13 cellular contexts compared by ENCODE assay signal in the genomic region with DNA sequence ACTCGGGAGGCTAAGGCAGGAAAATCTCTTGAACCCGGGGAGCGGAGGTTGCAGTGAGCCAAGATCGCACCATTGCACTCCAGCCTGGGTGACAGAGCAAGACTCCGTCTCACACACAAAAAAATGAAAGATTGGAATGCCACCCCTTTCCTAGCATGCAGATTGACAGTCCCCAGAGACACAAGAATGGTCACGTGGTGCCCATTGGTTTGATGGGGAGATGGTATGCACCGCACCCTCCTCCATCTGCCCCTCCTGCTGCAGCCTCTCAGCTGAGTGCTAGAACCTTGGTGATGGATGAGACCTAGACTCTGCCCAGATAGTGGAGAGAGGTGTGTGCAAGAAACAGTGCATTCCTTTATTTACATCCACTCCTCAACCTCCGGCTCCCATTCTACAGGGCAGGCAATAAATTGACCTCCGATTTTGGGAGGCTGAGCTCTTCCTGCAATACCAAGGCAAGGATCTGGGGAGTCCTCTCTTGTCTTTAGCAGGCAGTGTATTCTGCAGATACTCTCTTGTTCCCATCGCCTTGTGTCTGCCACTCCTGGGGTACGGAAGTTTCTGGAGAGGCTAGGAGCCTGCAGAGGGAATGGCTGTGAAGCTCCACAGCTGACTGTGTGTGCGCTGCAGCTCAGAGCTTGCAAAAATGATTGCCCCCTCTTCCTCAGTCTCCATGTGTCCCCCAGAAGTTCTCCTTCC. TPM values are rescaled to one million over a fixed set of nuclear protein-coding genes. Genes with fewer than 3 reads are reported as not detected.
DNase-seq lines count a peak whose midpoint lies in the region; ATAC-seq, FAIRE-seq and TF ChIP-seq lines count a peak whose summit lies in the region.
"Had no signal": no experiment of that assay in that cellular context is flagged by ENCODE, and none has a peak within 500 bp of the region (broad histone marks: within the 10 kb centered on the region; RNA-seq: fewer than 3 reads in every experiment).

No MANE protein-coding gene starts in this region.

- TF ChIP-seq RAD21 in H1 (IDR thresholded peaks at IDR 0.05 in 1 of 2, conservative IDR thresholded peaks at IDR 0.05 in 1 of 2; ENCODE audit: low read depth in 2 of 2, low read length in 2 of 2): no peak

- no peak overlapping the region for H3K23ac ChIP-seq in H1 (ENCODE audit: insufficient read length)

- H3K4me3 ChIP-seq in OCI-LY7 (ENCODE audit: low read depth, low read length, poor library complexity, severe bottlenecking) (no peak overlapping the region), H1 (ENCODE audit: extremely low read depth in 1 of 4, insufficient read depth in 2 of 4, low read depth in 3 of 4, low read length in 4 of 4) (no peak overlapping the region)

- H4K20me1 ChIP-seq in OCI-LY7 (ENCODE audit: insufficient read depth, low read length) (no peaks in the 10 kb centered on the region), H1 (replicated peaks in 1 of 2; ENCODE audit: control insufficient read depth in 1 of 2, insufficient read depth in 2 of 2, low read length in 2 of 2) (peaks cover 0 to 2% of the 10 kb centered on the region in 2 experiments)

- H2BK120ac ChIP-seq in H1 (replicated peaks; ENCODE audit: low read depth, low read length): peak overlapping the region; percentile 4

- peak overlapping the region; percentile 58 for H2AFZ ChIP-seq in OCI-LY7 (ENCODE audit: low read length)
- peak overlapping the region; percentile 59 for H2AFZ ChIP-seq in H1 (ENCODE audit: low read length)

- FAIRE-seq in H1 (lab: Jason Lieb, UNC): no peak
- FAIRE-seq: frontal cortex, urothelium cell line had no signal

- H2BK5ac ChIP-seq in H1 (ENCODE audit: low read depth, low read length): peak overlapping the region; percentile 82; the same call in 1 of the 2 replicates

- H2BK12ac ChIP-seq in H1 (ENCODE audit: low read depth, low read length): peak overlapping the region; percentile 33; the same call in 1 of the 2 replicates

- H3K4me1 Mint-ChIP-seq in activated T-cell treated with anti-CD3 and anti-CD28 coated beads, Interleukin-2, amount 50 U/mL, for 4 hours (ENCODE audit: low read depth): peaks cover 28% of the 10 kb centered on the region
- H3K4me1 Mint-ChIP-seq in stimulated activated effector memory CD8-positive, alpha-beta T cell treated with anti-CD3 and anti-CD28 coated beads, Interleukin-12 subunit alpha, Interleukin-12 subunit beta, amount 100 ng/mL, for 72 hours: peaks cover 26% of the 10 kb centered on the region

- H3K36me3 Mint-ChIP-seq in activated T-cell treated with anti-CD3 and anti-CD28 coated beads, Interleukin-2, amount 50 U/mL, for 4 hours (ENCODE audit: insufficient read depth): no peaks in the 10 kb centered on the region
- H3K36me3 Mint-ChIP-seq in stimulated activated effector memory CD8-positive, alpha-beta T cell treated with anti-CD3 and anti-CD28 coated beads, Interleukin-12 subunit alpha, Interleukin-12 subunit beta, amount 100 ng/mL, for 72 hours: peaks cover 18% of the 10 kb centered on the region

- H3K4me1 ChIP-seq in OCI-LY7 (ENCODE audit: insufficient read depth, low read length, poor library complexity, severe bottlenecking) (peaks cover 20% of the 10 kb centered on the region), H1 (replicated peaks in 1 of 4; ENCODE audit: control insufficient read depth in 3 of 4, insufficient read depth in 4 of 4, low read length in 3 of 4) (peaks cover 5 to 26% (median 18%) of the 10 kb centered on the region in 4 experiments; a peak in 6 of 7 replicates)

- peak overlapping the region; percentile 60; the same call in 1 of the 2 replicates for H2AK5ac ChIP-seq in H1 (ENCODE audit: low read depth, low read length)

- H3K4me2 ChIP-seq in OCI-LY7 (ENCODE audit: low read length): 0 out of 2 replicates have a peak overlapping the region, but pooled peaks have one; percentile 18
- peak overlapping the region in 1 of 2 experiments; percentile 30; a peak in 1 of 4 replicates for H3K4me2 ChIP-seq in H1 (ENCODE audit: insufficient read depth in 1 of 2, low read depth in 2 of 2, low read length in 2 of 2)

- no TSS peak for BruUV-seq in OCI-LY7 (replicated peaks; lab: Mats Ljungman, UMichigan)

- H3K23me2 ChIP-seq in H1 (ENCODE audit: low read depth, low read length): peaks cover 6% of the 10 kb centered on the region; the same call in 1 of the 2 replicates

- H3K27ac Mint-ChIP-seq in stimulated activated effector memory CD8-positive, alpha-beta T cell treated with anti-CD3 and anti-CD28 coated beads, Interleukin-12 subunit alpha, Interleukin-12 subunit beta, amount 100 ng/mL, for 72 hours: peak overlapping the region; percentile 90

- peak overlapping the region; percentile 97 for H2BK20ac ChIP-seq in H1 (ENCODE audit: low read length)

- H3K9me3 ChIP-seq in OCI-LY7 (ENCODE audit: low read length) (no peaks in the 10 kb centered on the region), H1 (ENCODE audit: insufficient read depth in 2 of 2, low read depth in 1 of 2, low read length in 1 of 2) (no peaks in the 10 kb centered on the region)

- no peaks in the 10 kb centered on the region for H3K36me3 ChIP-seq in OCI-LY7 (ENCODE audit: insufficient read depth, low read length)
- no peaks in the 10 kb centered on the region for H3K36me3 ChIP-seq in H1 (ENCODE audit: control insufficient read depth in 2 of 4, insufficient read depth in 4 of 4, low read length in 3 of 4)

- TF ChIP-seq CTCF in OCI-LY7 (conservative IDR thresholded peaks at IDR 0.05; ENCODE audit: low read length) (no peak), H1 (IDR thresholded peaks at IDR 0.05; ENCODE audit: control extremely low read depth in 1 of 3, insufficient read depth in 1 of 3, low read depth in 1 of 3, low read length in 3 of 3) (no peak)

- peak overlapping the region; percentile 34 for H4K91ac ChIP-seq in H1 (replicated peaks; ENCODE audit: insufficient read length, low read length)

- no peak overlapping the region for H4K5ac ChIP-seq in H1 (ENCODE audit: insufficient read length, low read depth, low read length)

- peak overlapping the region; percentile 72; the same call in 1 of the 2 replicates for H3K18ac ChIP-seq in H1 (ENCODE audit: extremely low read depth, low read length)

- H3K9ac ChIP-seq in H1 (replicated peaks in 1 of 4; ENCODE audit: extremely low read depth in 1 of 4, low read depth in 3 of 4, low read length in 3 of 4): 0 out of 7 replicates have a peak overlapping the region, but pooled peaks of 1 of the 4 experiments have one; percentile 15

- H3K27ac ChIP-seq in OCI-LY7 (ENCODE audit: low read depth, low read length, poor library complexity, severe bottlenecking): no peak overlapping the region
- H3K27ac ChIP-seq in H1 (ENCODE audit: low read depth, low read length): no peak overlapping the region

- DNase-seq in activated T-cell treated with anti-CD3 and anti-CD28 coated beads, Interleukin-2, amount 50 U/mL, for 4 hours: no peak
- DNase-seq in activated T-cell treated with anti-CD3 and anti-CD28 coated beads, Interleukin-2, amount 50 U/mL, for 48 hours: no peak
- DNase-seq in OCI-LY7 (ENCODE audit: low spot score): no peak
- DNase-seq in H1 (ENCODE audit: low read depth in 1 of 2, low spot score in 2 of 2): no peak
- no peak for DNase-seq in stimulated activated effector memory CD8-positive, alpha-beta T cell treated with anti-CD3 and anti-CD28 coated beads, Interleukin-12 subunit alpha, Interleukin-12 subunit beta, amount 100 ng/mL, for 72 hours (ENCODE audit: low spot score in 2 of 2)
- DNase-seq in activated CD4-positive, CD25-positive, alpha-beta regulatory T cell treated with anti-CD3 and anti-CD28 coated beads, Interleukin-2, amount 50 U/mL, for 72 hours: no peak
- DNase-seq in left colon: no peak
- no peak for DNase-seq in NOMO-1 treated with dmso at 0.1 percent for 144 hours (lab: John Stamatoyannopoulos, UW; ENCODE audit: unreplicated experiment)
- DNase-seq: HCEC 1CT, kidney glomerular epithelial cell, NCI-H1436 had no signal

- H3K56ac ChIP-seq in H1 (replicated peaks; ENCODE audit: insufficient read length, low read depth, low read length): no peak overlapping the region

- POLR2A ChIA-PET in OCI-LY7 (lab: Charles Lee): interaction anchor here (1.3 kb wide), 1 partner anchor 85 kb away, joined by 3 read pairs; no protein-coding TSS in a partner anchor
- POLR2A ChIA-PET in H1 (lab: Charles Lee; ENCODE audit: partially characterized antibody): interaction anchor here (0.5 to 1.6 kb wide), 3 partner anchors 14 to 126 kb away, joined by 3 to 7 read pairs (median 3); no protein-coding TSS in a partner anchor

- ATAC-seq in activated T-cell treated with anti-CD3 and anti-CD28 coated beads, Interleukin-2, amount 50 U/mL, for 4 hours: no peak
- no peak for ATAC-seq in stimulated activated effector memory CD8-positive, alpha-beta T cell treated with anti-CD3 and anti-CD28 coated beads, Interleukin-12 subunit alpha, Interleukin-12 subunit beta, amount 100 ng/mL, for 72 hours
- no peak for ATAC-seq in left colon

- no peaks in the 10 kb centered on the region for H3K79me1 ChIP-seq in H1 (ENCODE audit: low read depth, low read length)

- no peak for TF ChIP-seq EP300 in H1 (IDR thresholded peaks at IDR 0.05; ENCODE audit: borderline replicate concordance in 1 of 2, low read depth in 2 of 2, low read length in 2 of 2)

- no peaks in the 10 kb centered on the region for H3K9me3 Mint-ChIP-seq in activated T-cell treated with anti-CD3 and anti-CD28 coated beads, Interleukin-2, amount 50 U/mL, for 4 hours
- no peaks in the 10 kb centered on the region for H3K9me3 Mint-ChIP-seq in stimulated activated effector memory CD8-positive, alpha-beta T cell treated with anti-CD3 and anti-CD28 coated beads, Interleukin-12 subunit alpha, Interleukin-12 subunit beta, amount 100 ng/mL, for 72 hours

- intact Hi-C loops in OCI-LY7 (cut with micrococcal nuclease; ENCODE audit: unreplicated experiment): no loop called here
- intact Hi-C loops in left colon (cut with DNase I, micrococcal nuclease): no loop called here

- no peak overlapping the region for H4K8ac ChIP-seq in H1 (ENCODE audit: extremely low read depth, insufficient read depth, low read length)

- 89% methylated on average over 12 of the region's 12 CpGs; no CpG with 5 or more reads in 1 of the 2 experiments for WGBS in H1 (ENCODE audit: extremely low coverage in 1 of 2, insufficient coverage in 1 of 2, insufficient read length in 1 of 2, insufficient replicate concordance in 2 of 2, low coverage in 1 of 2, low lambda C conversion rate in 2 of 2, missing lambda C conversion rate in 1 of 2), 2 experiments

- H3K4me3 Mint-ChIP-seq in activated T-cell treated with anti-CD3 and anti-CD28 coated beads, Interleukin-2, amount 50 U/mL, for 4 hours: peak overlapping the region; percentile 83
- peak overlapping the region; percentile 83 for H3K4me3 Mint-ChIP-seq in stimulated activated effector memory CD8-positive, alpha-beta T cell treated with anti-CD3 and anti-CD28 coated beads, Interleukin-12 subunit alpha, Interleukin-12 subunit beta, amount 100 ng/mL, for 72 hours

- no peaks in the 10 kb centered on the region for H3K79me2 ChIP-seq in OCI-LY7 (ENCODE audit: insufficient read depth, low read depth, low read length)
- H3K79me2 ChIP-seq in H1 (ENCODE audit: control insufficient read depth in 1 of 2, insufficient read depth in 2 of 2, low read length in 2 of 2): peaks cover 0 to 25% of the 10 kb centered on the region in 2 experiments; a peak in 2 of 4 replicates

- peak overlapping the region; percentile 25; the same call in 1 of the 2 replicates for H2BK15ac ChIP-seq in H1 (ENCODE audit: low read length)

- no peak for TF ChIP-seq POLR2A in H1 (IDR thresholded peaks at IDR 0.05; ENCODE audit: control extremely low read depth in 1 of 2, low read depth in 2 of 2, low read length in 2 of 2)

- no peak overlapping the region for H3K14ac ChIP-seq in H1 (ENCODE audit: insufficient read length)

- no peaks in the 10 kb centered on the region for H3K27me3 Mint-ChIP-seq in activated T-cell treated with anti-CD3 and anti-CD28 coated beads, Interleukin-2, amount 50 U/mL, for 4 hours (ENCODE audit: low read depth)

- CTCF ChIA-PET in OCI-LY7 (lab: Charles Lee; ENCODE audit: unreplicated experiment): no interaction called here
- CTCF ChIA-PET in H1 (lab: Charles Lee; ENCODE audit: partially characterized antibody): interaction anchor here (1.5 to 2.0 kb wide), 3 partner anchors 11 to 56 kb away, joined by 6 to 10 read pairs (median 10); no protein-coding TSS in a partner anchor

- no peak overlapping the region for H3K4ac ChIP-seq in H1 (replicated peaks; ENCODE audit: insufficient read length, low read depth, low read length)

- no peaks in the 10 kb centered on the region; a peak in 1 of 7 replicates for H3K27me3 ChIP-seq in H1 (replicated peaks in 1 of 4; ENCODE audit: control insufficient read depth in 3 of 4, extremely low read depth in 1 of 4, insufficient read depth in 3 of 4, low read length in 3 of 4)

- H3K9me2 ChIP-seq in OCI-LY7 (ENCODE audit: insufficient read depth, low read length): no peaks in the 10 kb centered on the region

RNA-seq across cellular contexts. Expression of a gene that starts 1.1 kb away (rescaled TPM):
- 1 to 10 TPM; 5.2 to 7.3 (median 7.2) TPM for total RNA-seq in activated T-cell treated with anti-CD3 and anti-CD28 coated beads, Interleukin-2, amount 50 U/mL, for 4 hours
- 0.85 TPM in 2 replicates for total RNA-seq in OCI-LY7 (2014; rRNA removed; shearing (Covaris generic))
- total RNA-seq in OCI-LY7 (2022) (0.74 and 1.1 TPM in 2 replicates), left colon (1 to 10 TPM; 2.9 to 5.6 TPM)
- 12.1 and 12.6 TPM in 2 replicates for total RNA-seq in H1 (2021; fragmentation: NEBNext Ultra II Directional; extraction: Animal tissue kit (Norgen Biotek cat#: 25700))
- polyA plus RNA-seq in H1 (2011; rRNA removed): 6.8 and 7.0 TPM in 2 replicates
- polyA plus RNA-seq in H1 (2011; cell fraction: cytosol; rRNA removed): 5.0 TPM
- 5.5 TPM for polyA plus RNA-seq in H1 (2011; cell fraction: nucleus; rRNA removed)
- 7.2 to 8.6 TPM (median 7.7 TPM) in 4 replicates for polyA plus RNA-seq in H1 (2012, experiment 1 of 2)
- polyA plus RNA-seq in H1 (2012, experiment 2 of 2): 6.3 TPM
- 9.3 TPM for polyA plus RNA-seq in H1 (2013, experiment 1 of 2)
- polyA plus RNA-seq in H1 (2013, experiment 2 of 2): 11.6 TPM
- 6.6 and 7.3 TPM in 2 replicates for polyA minus RNA-seq in H1 (2011; rRNA and poly(A)+ RNA removed)
- 6.5 TPM for polyA minus RNA-seq in H1 (2011; cell fraction: cytosol; rRNA and poly(A)+ RNA removed)
- 4.8 TPM for polyA minus RNA-seq in H1 (2011; cell fraction: nucleus; rRNA and poly(A)+ RNA removed)
